5 cellular contexts compared by ENCODE assay signal in genomic region chr3:195785781-195786405, GRCh38. TPM values are rescaled to one million over a fixed set of nuclear protein-coding genes. Genes with fewer than 3 reads are reported as not detected.
"Had no signal": no experiment of that assay in that cellular context is flagged by ENCODE, and none has a peak within 500 bp of the region (broad histone marks: within the 10 kb centered on the region; RNA-seq: fewer than 3 reads in every experiment).

No MANE protein-coding gene starts in this region.

RNA-seq across cellular contexts. Expression of gene MUC4, which starts 25.8 kb away (rescaled TPM):
- total RNA-seq: ascending aorta, left ventricle myocardium superior, occipital lobe, posterior vena cava, suprapubic skin had no signal
